In genomic region chr9:2157277-2158105, GRCh38 we compare ENCODE assay signal across 8 cellular contexts.
DNase-seq lines count a peak whose midpoint lies in the region; ATAC-seq and TF ChIP-seq lines count a peak whose summit lies in the region.

No MANE protein-coding gene starts in this region.

- in situ Hi-C loops in Panc1 (cut with HindIII; ENCODE audit: low pct_unique_long_range_greater_than_20kb, low sequenced_read_pairs): no loop called here

- H3K4me1 Mint-ChIP-seq in activated naive CD8-positive, alpha-beta T cell (ENCODE audit: low read depth): peaks cover 65% of the 10 kb centered on the region

- H3K36me3 ChIP-seq in Panc1 (ENCODE audit: control insufficient read depth, insufficient read depth, low read length) (no peaks in the 10 kb centered on the region), heart left ventricle (peaks cover 0 to 10% (median 8%) of the 10 kb centered on the region in 9 donors), psoas muscle (ENCODE audit: insufficient read depth in 1 of 2, low read depth in 1 of 2) (peaks cover 1 to 10% of the 10 kb centered on the region in 2 donors)

- no peak for TF ChIP-seq POLR2A in heart left ventricle (IDR thresholded peaks at IDR 0.05)

- H3K4me3 ChIP-seq in Panc1 (ENCODE audit: low read depth in 2 of 2, low read length in 2 of 2) (peak overlapping the region; percentile 37 to 61), heart left ventricle (peak overlapping the region in 11 of 12 donors; percentile 29 to 71 (median 59)), psoas muscle (peak overlapping the region; percentile 72)

- BruUV-seq in Panc1 (replicated peaks; lab: Mats Ljungman, UMichigan): no TSS peak

- H3K9me3 Mint-ChIP-seq in activated naive CD8-positive, alpha-beta T cell (ENCODE audit: low read depth): no peaks in the 10 kb centered on the region

- H3K27me3 ChIP-seq in Panc1 (ENCODE audit: control insufficient read depth, insufficient read depth, low read length) (no peaks in the 10 kb centered on the region), heart left ventricle (no peaks in the 10 kb centered on the region), psoas muscle (ENCODE audit: insufficient read depth in 3 of 3, low read length in 2 of 3) (no peaks in the 10 kb centered on the region)

- CTCF ChIA-PET in Panc1 (lab: Charles Lee): no interaction called here

- TF ChIP-seq CTCF in Panc1 (IDR thresholded peaks at IDR 0.05): no peak
- no peak for TF ChIP-seq CTCF in heart left ventricle (IDR thresholded peaks at IDR 0.05)
- peak; percentile 1 for TF ChIP-seq CTCF in psoas muscle (IDR thresholded peaks at IDR 0.05)

- H3K9me3 ChIP-seq in Panc1 (ENCODE audit: control insufficient read depth, insufficient read depth, low read depth, low read length): no peaks in the 10 kb centered on the region
- H3K9me3 ChIP-seq in heart left ventricle: no peaks in the 10 kb centered on the region
- no peaks in the 10 kb centered on the region for H3K9me3 ChIP-seq in psoas muscle

- DNase-seq in Right ventricle myocardium inferior (ENCODE audit: missing footprints) (no peak), cardiac septum (ENCODE audit: low spot score) (no peak), Panc1 (ENCODE audit: low read depth, low spot score) (no peak), heart left ventricle (peak in 4 of 5 donors; percentile 27 to 65 (median 40)), psoas muscle (peak; percentile 50 to 87), NCI-H1930 (lab: John Stamatoyannopoulos, UW) (no peak)

- intact Hi-C loops in Right ventricle myocardium inferior (cut with DNase I) (no loop called here), cardiac septum (cut with DNase I) (loop anchor here (5.0 to 10.0 kb wide), 2 partner anchors 87 to 685 kb away; partner anchors contain the start of gene PUM3), Panc1 (cut with micrococcal nuclease; ENCODE audit: unreplicated experiment) (no loop called here), heart left ventricle (cut with DNase I) (loop anchor here in 2 of 10 donors (5.0 to 10.0 kb wide), 2 partner anchors 85 to 467 kb away; partner anchors contain the start of gene VLDLR (in 2 of the 2)), psoas muscle (cut with DNase I) (loop anchor here in 1 of 2 donors (5.0 to 10.0 kb wide), 3 partner anchors 87 to 467 kb away; partner anchors contain the start of genes SMARCA2 and VLDLR)

- H3K27me3 Mint-ChIP-seq in activated naive CD8-positive, alpha-beta T cell: no peaks in the 10 kb centered on the region

- H3K27ac ChIP-seq in Panc1 (ENCODE audit: low read length) (peak overlapping the region; percentile 68), heart left ventricle (peak overlapping the region in 11 of 12 donors; percentile 51 to 79 (median 72)), psoas muscle (peak overlapping the region; percentile 83)

- peak overlapping the region; percentile 93 for H3K4me3 Mint-ChIP-seq in activated naive CD8-positive, alpha-beta T cell

- POLR2A ChIA-PET in Panc1 (lab: Charles Lee): no interaction called here

- H3K4me1 ChIP-seq in Panc1 (ENCODE audit: control insufficient read depth, insufficient read depth, low read length): no peaks in the 10 kb centered on the region
- peaks cover 0 to 58% (median 24%) of the 10 kb centered on the region in 12 donors for H3K4me1 ChIP-seq in heart left ventricle
- peaks cover 24% of the 10 kb centered on the region for H3K4me1 ChIP-seq in psoas muscle

- peak; percentile 70 for ATAC-seq in Right ventricle myocardium inferior
- ATAC-seq in HG03103 (IDR thresholded peaks at IDR 0.05; ENCODE audit: low read depth, unreplicated experiment): peak; percentile 36
- ATAC-seq in Panc1: peak; percentile 72
- ATAC-seq in heart left ventricle: peak; percentile 68 to 83 (median 74)
- peak; percentile 92 to 97 (median 94) for ATAC-seq in psoas muscle

- WGBS in heart left ventricle, 4 donors: 7 to 9% (median 7%) methylated on average over 19 to 20 of the region's 20 CpGs
- 2 to 5% (median 3%) methylated on average over 20 of the region's 20 CpGs for WGBS in psoas muscle, 3 donors

- H3K27ac Mint-ChIP-seq in activated naive CD8-positive, alpha-beta T cell: peak overlapping the region; percentile 98

- peaks cover 2% of the 10 kb centered on the region for H3K36me3 Mint-ChIP-seq in activated naive CD8-positive, alpha-beta T cell

Comparison
In these comparisons a context has a peak if more than half of its experiments do, and no peak if none do; other contexts are left out.
1. DNase-seq: peak in heart left ventricle (4 of 5) and psoas muscle (2 of 2); none in Right ventricle myocardium inferior (single experiment), cardiac septum (single experiment), Panc1 (single experiment) and NCI-H1930 (0 of 2).
2. ATAC-seq: peak in every context shown above with its lines; median percentile 94 in psoas muscle; 74 in heart left ventricle; 72 in Panc1; 70 in Right ventricle myocardium inferior; 36 in HG03103.
3. Peak in every context shown above with its lines, with median percentiles within 50 percentile points of each other: H3K27ac ChIP-seq and H3K4me3 ChIP-seq.